Comparison of ENCODE assay signal across 22 cellular contexts in genomic region chr21:46078984-46079356, GRCh38. TPM values are rescaled to one million over a fixed set of nuclear protein-coding genes. Genes with fewer than 3 reads are reported as not detected.
DNase-seq lines count a peak whose midpoint lies in the region; ATAC-seq and TF ChIP-seq lines count a peak whose summit lies in the region.
"Had no signal": no experiment of that assay in that cellular context is flagged by ENCODE, and none has a peak within 500 bp of the region (broad histone marks: within the 10 kb centered on the region; RNA-seq: fewer than 3 reads in every experiment).

No MANE protein-coding gene starts in this region.

- no peak for ATAC-seq in activated CD4-positive, CD25-positive, alpha-beta regulatory T cell treated with anti-CD3 and anti-CD28 coated beads, Interleukin-2, amount 50 U/mL, for 24 hours
- ATAC-seq in left lobe of liver (no peak), thoracic aorta (ENCODE audit: insufficient number of reproducible peaks, low FRiP score, low read depth) (peak; percentile 10), GM18517 (IDR thresholded peaks at IDR 0.05; ENCODE audit: unreplicated experiment) (no peak), GM18861 (IDR thresholded peaks at IDR 0.05; ENCODE audit: unreplicated experiment) (no peak)
- ATAC-seq: GM12878; stimulated activated naive B cell treated with anti-CD40 and anti-IgM and Interleukin-4, amounts not matched to agents 10 μg/mL and 1 μg/mL and 100 μg/mL, for 72 hours had no signal

- H3K4me1 ChIP-seq in adipocyte (ENCODE audit: control insufficient read depth, insufficient read depth, low read length) (peaks cover 38% of the 10 kb centered on the region), thoracic aorta (ENCODE audit: control insufficient read depth in 1 of 2, low read depth in 2 of 2) (peaks cover 12 to 42% of the 10 kb centered on the region in 2 donors)

- H3K36me3 ChIP-seq in adipocyte (ENCODE audit: control insufficient read depth, insufficient read depth, low read length, severe bottlenecking), result no peaks in the 10 kb centered on the region
- no peaks in the 10 kb centered on the region for H3K36me3 ChIP-seq in thoracic aorta
- H3K36me3 ChIP-seq: esophagus squamous epithelium, neutrophil had no signal

- no peaks in the 10 kb centered on the region for H3K4me1 Mint-ChIP-seq in immature natural killer cell
- H3K4me1 Mint-ChIP-seq: memory B cell; stimulated activated naive B cell treated with anti-CD40 and anti-IgM and Interleukin-4, amounts not matched to agents 10 μg/mL and 1 μg/mL and 100 μg/mL, for 72 hours had no signal

- no peak overlapping the region for H3K4me3 Mint-ChIP-seq in immature natural killer cell
- H3K4me3 Mint-ChIP-seq: brain; CD4-positive, alpha-beta T cell; memory B cell; stimulated activated naive B cell treated with anti-CD40 and anti-IgM and Interleukin-4, amounts not matched to agents 10 μg/mL and 1 μg/mL and 100 μg/mL, for 72 hours had no signal

- H3K9me3 ChIP-seq in adipocyte (ENCODE audit: control insufficient read depth, low read length), result no peaks in the 10 kb centered on the region
- no peaks in the 10 kb centered on the region for H3K9me3 ChIP-seq in thoracic aorta
- H3K9me3 ChIP-seq: esophagus squamous epithelium, neutrophil had no signal

- peaks cover 1 to 14% (median 11%) of the 10 kb centered on the region in 3 donors for H3K27me3 Mint-ChIP-seq in immature natural killer cell (ENCODE audit: low read depth in 3 of 3)

- H3K27ac Mint-ChIP-seq in immature natural killer cell, result no peak overlapping the region
- H3K27ac Mint-ChIP-seq: CD4-positive, alpha-beta T cell; memory B cell; stimulated activated naive B cell treated with anti-CD40 and anti-IgM and Interleukin-4, amounts not matched to agents 10 μg/mL and 1 μg/mL and 100 μg/mL, for 72 hours had no signal

- peaks cover 0 to 2% (median 0%) of the 10 kb centered on the region in 6 donors for H3K9me3 Mint-ChIP-seq in immature natural killer cell
- H3K9me3 Mint-ChIP-seq: CD4-positive, alpha-beta T cell; memory B cell; stimulated activated naive B cell treated with anti-CD40 and anti-IgM and Interleukin-4, amounts not matched to agents 10 μg/mL and 1 μg/mL and 100 μg/mL, for 72 hours had no signal

- H3K27me3 ChIP-seq in adipocyte (replicated peaks; ENCODE audit: control insufficient read depth, insufficient read depth, low read length) (no peaks in the 10 kb centered on the region), thoracic aorta (replicated peaks; ENCODE audit: insufficient read depth) (no peaks in the 10 kb centered on the region)

- H3K36me3 Mint-ChIP-seq in immature natural killer cell, result no peaks in the 10 kb centered on the region
- H3K36me3 Mint-ChIP-seq: brain; memory B cell; stimulated activated naive B cell treated with anti-CD40 and anti-IgM and Interleukin-4, amounts not matched to agents 10 μg/mL and 1 μg/mL and 100 μg/mL, for 72 hours had no signal

- no peak for TF ChIP-seq CTCF in thoracic aorta (IDR thresholded peaks at IDR 0.05)

- H3K27ac ChIP-seq in thoracic aorta, result peak overlapping the region; percentile 57 to 65
- H3K27ac ChIP-seq: 22Rv1, dorsolateral prefrontal cortex, neutrophil had no signal

- DNase-seq in activated CD4-positive, CD25-positive, alpha-beta regulatory T cell treated with anti-CD3 and anti-CD28 coated beads, Interleukin-2, amount 50 U/mL, for 72 hours, result peak; percentile 3
- peak; percentile 27 for DNase-seq in adipocyte (ENCODE audit: low read depth)
- DNase-seq in left lobe of liver (ENCODE audit: low spot score), result peak; percentile 38
- no peak for DNase-seq in thoracic aorta (ENCODE audit: low spot score)
- no peak for DNase-seq in immature natural killer cell
- DNase-seq: activated CD4-positive, alpha-beta T cell treated with anti-CD3 and anti-CD28 coated beads, Interleukin-2, amount 50 U/mL, for 1 hour; activated gamma-delta T cell; CD4-positive, alpha-beta T cell; esophagus squamous epithelium; NCI-H1436; NCI-H345; SIG-M5; stimulated activated naive B cell treated with anti-CD40 and anti-IgM and Interleukin-4, amounts not matched to agents 10 μg/mL and 1 μg/mL and 100 μg/mL, for 72 hours had no signal

- H3K4me3 ChIP-seq in adipocyte (ENCODE audit: low read length), result peak overlapping the region; percentile 10
- no peak overlapping the region for H3K4me3 ChIP-seq in thoracic aorta
- H3K4me3 ChIP-seq: dorsolateral prefrontal cortex, esophagus squamous epithelium, GM12878 had no signal

- peak overlapping the region; percentile 79 for H3K9ac ChIP-seq in adipocyte (ENCODE audit: low read length)

RNA-seq across cellular contexts. Expression of gene COL6A2, which starts 18.9 kb away (rescaled TPM):
- total RNA-seq in left lobe of liver (34.9 TPM), thoracic aorta (1,000 to 10,000 TPM; 1,835 to 1,885 TPM)
- 10 to 100 TPM in 2 of 3 donors, 1 to 10 TPM in 1; 4.4 to 46.6 (median 30.6) TPM for polyA plus RNA-seq in immature natural killer cell

Comparison
In these comparisons a context has a peak if more than half of its experiments do, and no peak if none do; other contexts are left out.
1. DNase-seq: peak in activated CD4-positive, CD25-positive, alpha-beta regulatory T cell treated with anti-CD3 and anti-CD28 coated beads, Interleukin-2, amount 50 U/mL, for 72 hours (single experiment), adipocyte (single experiment) and left lobe of liver (single experiment); none in thoracic aorta (single experiment) and immature natural killer cell (0 of 3).
2. RNA of gene COL6A2, which starts 18.9 kb away (total RNA-seq): 1,835 to 1,885 TPM in thoracic aorta; 34.9 TPM in left lobe of liver (single experiment); every median in the first group is over 10 times any median in the second.